In the genomic region with DNA sequence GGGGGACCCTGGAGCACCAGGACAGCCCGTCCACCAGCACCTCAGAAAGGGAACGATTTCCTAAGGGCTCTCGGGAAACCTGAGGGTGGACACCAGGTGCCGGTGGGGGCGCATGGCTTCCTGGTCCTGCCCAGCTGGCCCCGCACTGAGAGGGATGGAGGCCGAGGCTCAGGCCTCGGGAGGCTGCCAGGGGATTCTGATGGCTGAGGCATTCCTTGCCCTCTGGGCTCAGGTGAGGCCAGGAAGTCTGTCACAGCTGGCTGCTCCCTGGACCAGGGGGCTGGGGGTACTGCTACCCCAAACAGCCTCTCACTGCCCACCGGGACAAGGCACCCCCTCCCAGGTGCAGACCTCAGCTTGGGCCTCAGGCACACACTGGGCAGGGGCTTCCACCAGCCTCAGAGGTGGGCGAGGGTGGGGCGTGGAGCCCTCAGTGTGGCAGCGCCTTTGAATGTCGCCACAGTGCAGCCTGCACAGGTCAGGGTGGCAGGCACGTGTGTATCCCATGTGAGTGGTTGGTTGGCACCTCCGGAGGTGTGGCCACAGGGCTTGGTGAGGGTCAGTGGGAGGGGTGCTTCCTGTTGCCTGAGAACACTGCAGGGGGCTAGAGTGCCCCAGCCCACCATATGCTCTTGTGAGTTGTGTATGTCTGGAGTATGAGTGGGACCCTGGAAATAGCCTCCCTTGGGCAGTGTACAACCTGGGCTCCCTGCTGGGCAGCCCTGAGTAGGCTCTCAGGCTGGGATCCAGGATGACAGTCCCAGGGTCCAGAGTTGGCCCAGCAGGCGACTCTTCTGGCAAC, we compare ENCODE assay signal across 15 cellular contexts. TPM values are rescaled to one million over a fixed set of nuclear protein-coding genes. Genes with fewer than 3 reads are reported as not detected.
"Had no signal": no experiment of that assay in that cellular context is flagged by ENCODE, and none has a peak within 500 bp of the region (broad histone marks: within the 10 kb centered on the region; RNA-seq: fewer than 3 reads in every experiment).

No MANE protein-coding gene starts in this region.

- H3K9ac ChIP-seq: neural progenitor cell, parathyroid adenoma had no signal

- H3K27me3 ChIP-seq: body of pancreas had no signal

- H2AFZ ChIP-seq: neural progenitor cell, parathyroid adenoma had no signal

- H3K9me3 ChIP-seq: body of pancreas, gastrocnemius medialis, heart right ventricle had no signal

- H3K36me3 ChIP-seq: gastrocnemius medialis, heart right ventricle, neural progenitor cell had no signal

- DNase-seq: activated CD4-positive, alpha-beta T cell treated with anti-CD3 and anti-CD28 coated beads, Interleukin-2, amount 10 ng/mL, durations not matched to agents 24 days and 14 days; activated effector memory CD4-positive, alpha-beta T cell treated with anti-CD3 and anti-CD28 coated beads, Interleukin-2, amount 50 U/mL, for 16 hours; amniotic stem cell; body of pancreas; effector memory CD8-positive, alpha-beta T cell; gastrocnemius medialis; midbrain; stimulated activated CD4-positive, alpha-beta T cell treated with anti-CD3 and anti-CD28 coated beads, Interleukin-15, amount 100 ng/mL, for 24 hours; stimulated activated CD4-positive, alpha-beta T cell treated with anti-CD3 and anti-CD28 coated beads, Interleukin-4, amount 100 ng/mL, for 24 hours had no signal

- H3K4me3 ChIP-seq: body of pancreas, gastrocnemius medialis, heart right ventricle, neural progenitor cell had no signal

- H3K27ac ChIP-seq: body of pancreas, epithelial cell of prostate, gastrocnemius medialis, heart right ventricle, neural progenitor cell, parathyroid adenoma had no signal

RNA-seq across cellular contexts. Expression of gene FSCN2, which starts 3.9 kb away (rescaled TPM):
- polyA plus RNA-seq: keratinocyte, liver had no signal
